In genomic region chr5:6386270-6386669, GRCh38 we compare ENCODE assay signal across 24 cellular contexts. TPM values are rescaled to one million over a fixed set of nuclear protein-coding genes. Genes with fewer than 3 reads are reported as not detected.
DNase-seq lines count a peak whose midpoint lies in the region; ATAC-seq and TF ChIP-seq lines count a peak whose summit lies in the region.
"Had no signal": no experiment of that assay in that cellular context is flagged by ENCODE, and none has a peak within 500 bp of the region (broad histone marks: within the 10 kb centered on the region; RNA-seq: fewer than 3 reads in every experiment).

No MANE protein-coding gene starts in this region.

- no peak overlapping the region for H2AFZ ChIP-seq in GM23248

- CTCF ChIA-PET in HEK293 (lab: Yijun Ruan, JAX) = interaction anchor here (0.5 to 1.0 kb wide), 2 partner anchors 630 to 950 kb away, joined by 3 to 5 read pairs; no protein-coding TSS in a partner anchor

- TF ChIP-seq CTCF in HEK293 (tag by site-specific recombination; IDR thresholded peaks at IDR 0.05) (no peak), fibroblast of mammary gland (conservative IDR thresholded peaks at IDR 0.05; ENCODE audit: control insufficient read depth, insufficient read depth, low read depth, low read length) (no peak)

- no peaks in the 10 kb centered on the region for H3K9me3 ChIP-seq in HEK293 (ENCODE audit: control insufficient read depth, insufficient read depth, low read depth, low read length)
- H3K9me3 ChIP-seq in GM23248 (ENCODE audit: low read depth) = no peaks in the 10 kb centered on the region
- H3K9me3 ChIP-seq: BE2C, BLaER1 had no signal

- ATAC-seq in HG03469 (IDR thresholded peaks at IDR 0.05; ENCODE audit: unreplicated experiment) = no peak
- ATAC-seq: GM12878 had no signal

- no peak overlapping the region for H3K9ac ChIP-seq in GM23248
- H3K9ac ChIP-seq: BLaER1 had no signal

- 0% methylated on average over 1 of the region's 1 CpG for WGBS in GM23248 (ENCODE audit: low coverage in 1 of 2, low lambda C conversion rate in 2 of 2, missing lambda C conversion rate in 2 of 2), 2 experiments

- in situ Hi-C loops in GM23248 (cut with MboI) = no loop called here

- H3K4me2 ChIP-seq in GM23248 (ENCODE audit: unreplicated experiment) = no peak overlapping the region
- H3K4me2 ChIP-seq: BLaER1 had no signal

- no peak overlapping the region for H3K4me3 ChIP-seq in HEK293 (ENCODE audit: low read depth, low read length)
- no peak overlapping the region for H3K4me3 ChIP-seq in fibroblast of mammary gland (ENCODE audit: control insufficient read depth, low read depth, low read length)
- H3K4me3 ChIP-seq in GM23248 = no peak overlapping the region
- H3K4me3 ChIP-seq: BLaER1, GM12878 had no signal

- H3K9me3 Mint-ChIP-seq in T-helper 2 cell treated with Interferon-gamma antibody and Interleukin-4, amounts not matched to agents 5 μg/mL and 100 μg/mL, for 36 hours = no peaks in the 10 kb centered on the region
- H3K9me3 Mint-ChIP-seq: CD4-positive, alpha-beta memory T cell; CD8-positive, alpha-beta memory T cell had no signal

- H3K36me3 Mint-ChIP-seq in T-helper 2 cell treated with Interferon-gamma antibody and Interleukin-4, amounts not matched to agents 5 μg/mL and 100 μg/mL, for 36 hours (ENCODE audit: low read depth) = no peaks in the 10 kb centered on the region
- H3K36me3 Mint-ChIP-seq: CD14-positive monocyte; CD4-positive, alpha-beta memory T cell; CD4-positive, CD25-positive, alpha-beta regulatory T cell; CD8-positive, alpha-beta memory T cell had no signal

- H3K27me3 ChIP-seq in GM23248 (replicated peaks; ENCODE audit: insufficient read depth) = no peaks in the 10 kb centered on the region
- H3K27me3 ChIP-seq: BE2C, BLaER1 had no signal

- H3K36me3 ChIP-seq in HEK293 (ENCODE audit: control insufficient read depth in 2 of 2, insufficient read depth in 1 of 2, low read length in 2 of 2) (no peaks in the 10 kb centered on the region), GM23248 (ENCODE audit: low read depth) (no peaks in the 10 kb centered on the region)
- H3K36me3 ChIP-seq: BE2C, BLaER1 had no signal

- no peaks in the 10 kb centered on the region for H3K4me1 Mint-ChIP-seq in T-helper 2 cell treated with Interferon-gamma antibody and Interleukin-4, amounts not matched to agents 5 μg/mL and 100 μg/mL, for 36 hours (ENCODE audit: low read depth)
- H3K4me1 Mint-ChIP-seq: CD14-positive monocyte; CD4-positive, alpha-beta memory T cell; CD4-positive, CD25-positive, alpha-beta regulatory T cell; CD8-positive, alpha-beta memory T cell had no signal

- no peak overlapping the region for H3K27ac ChIP-seq in HEK293 (ENCODE audit: extremely low read depth, low read depth, low read length)
- no peak overlapping the region for H3K27ac ChIP-seq in GM23248
- H3K27ac ChIP-seq: BLaER1 had no signal

- peaks cover 2% of the 10 kb centered on the region; the same call in 1 of the 2 replicates for H3K4me1 ChIP-seq in HEK293 (ENCODE audit: control insufficient read depth, insufficient read depth, low read length)
- H3K4me1 ChIP-seq in GM23248 (ENCODE audit: insufficient read depth) = no peaks in the 10 kb centered on the region
- H3K4me1 ChIP-seq: BE2C, BLaER1 had no signal

- no peak overlapping the region for H3K4me3 Mint-ChIP-seq in T-helper 2 cell treated with Interferon-gamma antibody and Interleukin-4, amounts not matched to agents 5 μg/mL and 100 μg/mL, for 36 hours
- H3K4me3 Mint-ChIP-seq: CD14-positive monocyte; CD4-positive, alpha-beta memory T cell; CD4-positive, CD25-positive, alpha-beta regulatory T cell; CD8-positive, alpha-beta memory T cell had no signal

- no peaks in the 10 kb centered on the region for H3K9me2 ChIP-seq in GM23248 (ENCODE audit: insufficient read depth)

- no peaks in the 10 kb centered on the region for H3K79me2 ChIP-seq in GM23248 (ENCODE audit: insufficient read depth)

- DNase-seq in OCI-M1 (lab: John Stamatoyannopoulos, UW) (peak; percentile 1), fibroblast of mammary gland (ENCODE audit: low read depth) (peak; percentile 26), GM23248 (no peak)
- no peak for DNase-seq in T-helper 2 cell treated with Interferon-gamma antibody and Interleukin-4, amounts not matched to agents 5 μg/mL and 100 μg/mL, for 36 hours (ENCODE audit: low spot score)
- DNase-seq: 8988T; ACHN; BE2C; C1 segment of cervical spinal cord; CD4-positive, alpha-beta memory T cell; CD4-positive, CD25-positive, alpha-beta regulatory T cell; CD8-positive, alpha-beta memory T cell; COR-L47; DMS 273 treated with DMSO at 0.1 percent for 48 hours; DMS153; DMS53; DMS79; DND-41; EL; GDM1 had no signal

- POLR2A ChIA-PET in HEK293 (lab: Yijun Ruan, JAX) = interaction anchor here (1.2 kb wide), 1 partner anchor 8 kb away, joined by 6 read pairs; the partner anchor contains the start of gene MED10

- no peak overlapping the region for H3K27ac Mint-ChIP-seq in T-helper 2 cell treated with Interferon-gamma antibody and Interleukin-4, amounts not matched to agents 5 μg/mL and 100 μg/mL, for 36 hours
- H3K27ac Mint-ChIP-seq: CD4-positive, alpha-beta memory T cell; CD4-positive, CD25-positive, alpha-beta regulatory T cell; CD8-positive, alpha-beta memory T cell had no signal

- no peaks in the 10 kb centered on the region for H4K20me1 ChIP-seq in GM23248 (ENCODE audit: insufficient read depth)
- H4K20me1 ChIP-seq: BLaER1 had no signal

- H3K27me3 Mint-ChIP-seq in T-helper 2 cell treated with Interferon-gamma antibody and Interleukin-4, amounts not matched to agents 5 μg/mL and 100 μg/mL, for 36 hours (ENCODE audit: low read depth) = peaks cover 13% of the 10 kb centered on the region

- H3F3A ChIP-seq in GM23248 (ENCODE audit: insufficient read depth) = no peaks in the 10 kb centered on the region

TF ChIP-seq in HEK293, 187 proteins besides CTCF, POLR2A, EP300 and RAD21:
- TF ChIP-seq KLF10 (tag by site-specific recombination; IDR thresholded peaks at IDR 0.05) (no peak), ZNF510 (tag by site-specific recombination; IDR thresholded peaks at IDR 0.05; ENCODE audit: insufficient replicate concordance) (no peak), ZFP37 (tag by site-specific recombination; IDR thresholded peaks at IDR 0.05) (no peak), ZNF513 (tag by site-specific recombination; IDR thresholded peaks at IDR 0.05) (peak; percentile 85), ZNF488 (tag by site-specific recombination; IDR thresholded peaks at IDR 0.05) (no peak), ZNF221 (tag by site-specific recombination; IDR thresholded peaks at IDR 0.05; ENCODE audit: borderline replicate concordance) (no peak)

RNA-seq across cellular contexts. Expression of gene MED10, which starts 7.9 kb away (rescaled TPM):
- total RNA-seq in GM23248 (2014; rRNA removed; shearing (Covaris generic)) = 11.5 and 27.2 TPM in 2 replicates
- 114 and 117 TPM in 2 replicates for polyA plus RNA-seq in GM23248 (2016; fragmentation: Nextera tagmentation; extraction: Ambion mirVana)

Comparison
In these comparisons a context has a peak if more than half of its experiments do, and no peak if none do; other contexts are left out.
1. DNase-seq: peak in OCI-M1 (single experiment) and fibroblast of mammary gland (single experiment); none in T-helper 2 cell treated with Interferon-gamma antibody and Interleukin-4, amounts not matched to agents 5 μg/mL and 100 μg/mL, for 36 hours (single experiment) and GM23248 (single experiment).